26 cellular contexts compared by ENCODE assay signal in genomic region chr11:80349986-80350385, GRCh38.
"Had no signal": no experiment of that assay in that cellular context is flagged by ENCODE, and none has a peak within 500 bp of the region (broad histone marks: within the 10 kb centered on the region; RNA-seq: fewer than 3 reads in every experiment).

No MANE protein-coding gene starts in this region.

- H3K27me3 ChIP-seq: esophagus muscularis mucosa, foreskin keratinocyte, heart right ventricle, right atrium auricular region, stomach, tibial artery, upper lobe of right lung, uterus had no signal

- FAIRE-seq: keratinocyte had no signal

- H3K27ac ChIP-seq: dorsolateral prefrontal cortex, esophagus muscularis mucosa, foreskin keratinocyte, heart right ventricle, prostate gland, right atrium auricular region, tibial artery, upper lobe of right lung, uterus had no signal

- H3K4me1 ChIP-seq: esophagus muscularis mucosa, foreskin keratinocyte, heart right ventricle, prostate gland, right atrium auricular region, stomach, tibial artery, upper lobe of right lung, uterus had no signal

- ATAC-seq: foreskin keratinocyte; heart right ventricle; left lobe of liver; naive thymus-derived CD8-positive, alpha-beta T cell; sciatic nerve; stimulated activated effector memory CD8-positive, alpha-beta T cell treated with anti-CD3 and anti-CD28 coated beads, Interleukin-12 subunit alpha, Interleukin-12 subunit beta, amount 100 ng/mL, for 72 hours; upper lobe of right lung had no signal

- H3K9me3 ChIP-seq: esophagus muscularis mucosa, heart right ventricle, prostate gland, right atrium auricular region, stomach, tibial artery, upper lobe of right lung, uterus had no signal

- DNase-seq: cerebellar nuclear complex; dorsolateral prefrontal cortex; effector CD4-positive, alpha-beta T cell; foreskin keratinocyte; glutamatergic neuron; heart right ventricle; hypothalamus; immature natural killer cell; mesenchymal stem cell; naive thymus-derived CD8-positive, alpha-beta T cell; nephron progenitor cell; nucleus accumbens; stimulated activated CD4-positive, alpha-beta T cell treated with anti-CD3 and anti-CD28 coated beads, Interleukin-2, amount 100 ng/mL, for 24 hours; stimulated activated CD4-positive, alpha-beta T cell treated with anti-CD3 and anti-CD28 coated beads, Interleukin-4, amount 100 ng/mL, for 24 hours; stimulated activated naive CD4-positive, alpha-beta T cell treated with Interleukin-2 at 50 U/mL for 16 hours; stomach; tibial artery; upper lobe of right lung; uterus had no signal

- H3K4me3 ChIP-seq: dorsolateral prefrontal cortex, esophagus muscularis mucosa, heart right ventricle, prostate gland, right atrium auricular region, stomach, tibial artery, upper lobe of right lung, uterus had no signal

- H3K36me3 ChIP-seq: esophagus muscularis mucosa, heart right ventricle, prostate gland, right atrium auricular region, stomach, tibial artery, upper lobe of right lung, uterus had no signal
